8 cellular contexts compared by ENCODE assay signal in the genomic region with DNA sequence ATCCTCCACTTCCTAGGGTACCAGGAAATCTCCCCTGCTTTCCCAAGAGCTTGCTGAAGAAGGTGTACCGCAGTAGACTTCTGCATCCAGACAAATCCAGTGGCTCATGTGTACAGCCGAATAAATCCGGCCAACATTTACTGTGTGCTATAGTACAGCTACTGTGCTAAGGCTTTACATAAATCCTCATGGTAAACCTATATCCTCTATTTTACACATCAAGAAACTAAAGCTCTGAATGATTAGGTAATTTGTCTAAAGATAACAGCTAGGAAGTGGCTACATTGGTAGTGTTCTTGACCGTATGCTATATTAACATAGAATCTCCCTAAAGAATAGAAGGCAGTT. TPM values are rescaled to one million over a fixed set of nuclear protein-coding genes. Genes with fewer than 3 reads are reported as not detected.
DNase-seq lines count a peak whose midpoint lies in the region; ATAC-seq, FAIRE-seq and TF ChIP-seq lines count a peak whose summit lies in the region.

No MANE protein-coding gene starts in this region.

- no peak for TF ChIP-seq CTCF in breast epithelium (IDR thresholded peaks at IDR 0.05)

- no peak for FAIRE-seq in urothelium cell line (lab: Jason Lieb, UNC)

- no peak for TF ChIP-seq POLR2A in breast epithelium (IDR thresholded peaks at IDR 0.05)

- no peaks in the 10 kb centered on the region for H3K36me3 ChIP-seq in breast epithelium

- no peaks in the 10 kb centered on the region for H3K4me1 ChIP-seq in breast epithelium

- peak; percentile 15 for ATAC-seq in GM19324 (IDR thresholded peaks at IDR 0.05; ENCODE audit: low FRiP score, unreplicated experiment)
- peak; percentile 2 for ATAC-seq in HG03469 (IDR thresholded peaks at IDR 0.05; ENCODE audit: unreplicated experiment)
- ATAC-seq in naive thymus-derived CD8-positive, alpha-beta T cell = peak; percentile 8 to 20

- no peaks in the 10 kb centered on the region for H3K27me3 ChIP-seq in breast epithelium

- no peaks in the 10 kb centered on the region for H3K36me3 Mint-ChIP-seq in naive thymus-derived CD8-positive, alpha-beta T cell

- H3K4me1 Mint-ChIP-seq in naive thymus-derived CD8-positive, alpha-beta T cell = peaks cover 3 to 22% (median 12%) of the 10 kb centered on the region in 4 donors

- intact Hi-C loops in breast epithelium (cut with DNase I; ENCODE audit: low total_unique reads) = no loop called here

- H3K27ac ChIP-seq in breast epithelium = peak overlapping the region; percentile 95 to 96

- no peak for DNase-seq in breast epithelium (ENCODE audit: low spot score in 2 of 2)
- DNase-seq in naive thymus-derived CD8-positive, alpha-beta T cell = no peak
- DNase-seq in kidney tubule cell (ENCODE audit: low spot score) = no peak
- no peak for DNase-seq in urothelium cell line (ENCODE audit: low spot score)
- DNase-seq in NOMO-1 treated with dmso at 0.1 percent for 144 hours (lab: John Stamatoyannopoulos, UW; ENCODE audit: unreplicated experiment) = no peak
- DNase-seq in occipital lobe (lab: John Stamatoyannopoulos, UW) = no peak

- H3K27me3 Mint-ChIP-seq in naive thymus-derived CD8-positive, alpha-beta T cell = peaks cover 9 to 29% (median 9%) of the 10 kb centered on the region in 5 donors

- no peaks in the 10 kb centered on the region for H3K9me3 ChIP-seq in breast epithelium

- H3K4me3 Mint-ChIP-seq in naive thymus-derived CD8-positive, alpha-beta T cell = peak overlapping the region; percentile 82 to 94 (median 92)

- no peaks in the 10 kb centered on the region for H3K9me3 Mint-ChIP-seq in naive thymus-derived CD8-positive, alpha-beta T cell

- H3K4me3 ChIP-seq in breast epithelium = peak overlapping the region; percentile 75 to 86 (median 85)

- peak overlapping the region in 9 of 10 donors; percentile 60 to 96 (median 87) for H3K27ac Mint-ChIP-seq in naive thymus-derived CD8-positive, alpha-beta T cell

- POLR2A ChIA-PET in naive thymus-derived CD8-positive, alpha-beta T cell (lab: Charles Lee) = interaction anchor here (0.9 to 1.7 kb wide), 6 partner anchors 19 to 801 kb away, joined by 3 to 13 read pairs (median 4); a partner anchor contains a TSS

RNA-seq across cellular contexts. Expression of a gene that starts 0.5 kb away (rescaled TPM):
- total RNA-seq in breast epithelium (10 to 100 TPM; 49.8 to 75.2 (median 56.6) TPM), occipital lobe (140 TPM)
- total RNA-seq in naive thymus-derived CD8-positive, alpha-beta T cell = 10 to 100 TPM; 15.5 to 21.9 TPM
- 10 to 100 TPM; 13.5 to 19.4 (median 14.9) TPM for polyA plus RNA-seq in naive thymus-derived CD8-positive, alpha-beta T cell
